In genomic region chr3:42728056-42728455, GRCh38 we compare ENCODE assay signal across 1 cellular context.
TF ChIP-seq lines count a peak whose summit lies in the region.

No MANE protein-coding gene starts in this region.

TF ChIP-seq in H1, 55 proteins besides CTCF, POLR2A, EP300 and RAD21:
- TF ChIP-seq CREB1 (IDR thresholded peaks at IDR 0.05) = no peak
- TF ChIP-seq HDAC2 (IDR thresholded peaks at IDR 0.05; ENCODE audit: borderline replicate concordance in 1 of 2, low read depth in 2 of 2, low read length in 2 of 2) = no peak
- TF ChIP-seq NRF1 (IDR thresholded peaks at IDR 0.05; ENCODE audit: low read depth, low read length) = no peak
- TF ChIP-seq, protein P1, sequence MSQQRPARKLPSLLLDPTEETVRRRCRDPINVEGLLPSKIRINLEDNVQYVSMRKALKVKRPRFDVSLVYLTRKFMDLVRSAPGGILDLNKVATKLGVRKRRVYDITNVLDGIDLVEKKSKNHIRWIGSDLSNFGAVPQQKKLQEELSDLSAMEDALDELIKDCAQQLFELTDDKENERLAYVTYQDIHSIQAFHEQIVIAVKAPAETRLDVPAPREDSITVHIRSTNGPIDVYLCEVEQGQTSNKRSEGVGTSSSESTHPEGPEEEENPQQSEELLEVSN (IDR thresholded peaks at IDR 0.05) = no peak
TF ChIP-seq in H1: peak in this region for 0.
